Comparison of ENCODE assay signal across 15 cellular contexts in the genomic region with DNA sequence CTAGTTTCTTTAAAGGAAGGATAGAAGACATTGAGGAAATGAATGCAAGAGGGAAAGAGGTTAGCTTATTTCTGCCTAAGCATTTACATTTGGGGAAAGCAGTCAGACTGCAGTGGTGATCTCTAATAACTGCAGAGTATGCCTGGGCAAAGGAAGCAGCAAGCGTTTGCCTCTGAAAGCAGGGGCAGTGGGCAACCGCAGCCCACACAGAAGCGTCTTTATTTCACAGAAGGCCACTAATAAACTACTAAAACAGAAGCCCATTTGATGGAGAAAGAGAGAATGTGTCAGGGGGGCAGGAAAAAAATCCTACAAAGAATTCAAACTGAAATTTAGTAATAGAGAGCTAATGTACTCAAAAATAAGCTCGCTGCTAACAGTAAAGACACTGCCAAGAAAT. TPM values are rescaled to one million over a fixed set of nuclear protein-coding genes. Genes with fewer than 3 reads are reported as not detected.
A peak's percentile ranks its signal among the peaks of the same experiment; 100 is the strongest.
DNase-seq lines count a peak whose midpoint lies in the region; TF ChIP-seq lines count a peak whose summit lies in the region.
"Had no signal": no experiment of that assay in that cellular context is flagged by ENCODE, and none has a peak within 500 bp of the region (broad histone marks: within the 10 kb centered on the region; RNA-seq: fewer than 3 reads in every experiment).

No MANE protein-coding gene starts in this region.

- H3K79me2 ChIP-seq in OCI-LY3 (ENCODE audit: low read length), result no peaks in the 10 kb centered on the region
- no peaks in the 10 kb centered on the region for H3K79me2 ChIP-seq in mammary epithelial cell (ENCODE audit: insufficient read depth, low read length)

- H4K20me1 ChIP-seq in OCI-LY3 (ENCODE audit: insufficient read depth, low read length) (no peaks in the 10 kb centered on the region), mammary epithelial cell (ENCODE audit: insufficient read depth, low read length) (no peaks in the 10 kb centered on the region)

- dilution Hi-C loops in mammary epithelial cell (cut with HindIII; ENCODE audit: low sequenced_read_pairs), result no loop called here

- TF ChIP-seq CTCF in OCI-LY3 (IDR thresholded peaks at IDR 0.05; ENCODE audit: low read depth, low read length), result no peak
- no peak for TF ChIP-seq CTCF in mammary epithelial cell (conservative IDR thresholded peaks at IDR 0.05 in 1 of 2, IDR thresholded peaks at IDR 0.05 in 1 of 2; ENCODE audit: extremely low read depth in 1 of 2, insufficient read depth in 1 of 2, low read depth in 1 of 2, low read length in 2 of 2)

- intact Hi-C loops in mammary epithelial cell (cut with micrococcal nuclease), result no loop called here

- in situ Hi-C loops in mammary epithelial cell (cut with MboI; ENCODE audit: low sequenced_read_pairs in 2 of 2), result no loop called here

- H3K9me3 ChIP-seq in OCI-LY3 (ENCODE audit: insufficient read depth, low read length), result no peaks in the 10 kb centered on the region
- peaks cover 9% of the 10 kb centered on the region for H3K9me3 ChIP-seq in mammary epithelial cell (replicated peaks; ENCODE audit: insufficient read depth, low read length)
- H3K9me3 ChIP-seq: Caco-2 had no signal

- no peak overlapping the region for H3K27ac ChIP-seq in OCI-LY3 (ENCODE audit: low read length)
- H3K27ac ChIP-seq in mammary epithelial cell (ENCODE audit: insufficient read depth, low read depth, low read length), result no peak overlapping the region

- H3K27me3 ChIP-seq in OCI-LY3 (ENCODE audit: low read depth, low read length), result no peaks in the 10 kb centered on the region
- no peaks in the 10 kb centered on the region for H3K27me3 ChIP-seq in mammary epithelial cell (ENCODE audit: insufficient read depth, low read length)

- H3K36me3 ChIP-seq in OCI-LY3 (replicated peaks; ENCODE audit: low read depth, low read length), result no peaks in the 10 kb centered on the region
- H3K36me3 ChIP-seq in mammary epithelial cell (ENCODE audit: insufficient read depth, low read length), result no peaks in the 10 kb centered on the region

- H2AFZ ChIP-seq in OCI-LY3 (ENCODE audit: low read depth, low read length) (0 out of 2 replicates have a peak overlapping the region, but pooled peaks have one; percentile 21), mammary epithelial cell (ENCODE audit: low read depth, low read length) (no peak overlapping the region)

- DNase-seq in foreskin melanocyte (peak; percentile 86), pons (ENCODE audit: low spot score) (peak; percentile 46), NCI-H345 (lab: John Stamatoyannopoulos, UW) (no peak), DMS 273 (lab: John Stamatoyannopoulos, UW; ENCODE audit: unreplicated experiment) (no peak), mammary epithelial cell (no peak), AML-193 (lab: John Stamatoyannopoulos, UW) (no peak)
- DNase-seq: Caco-2; CD8-positive, alpha-beta T cell; DMS53; GF-D8; HCEC 1CT; HFFc6 had no signal

- H3K4me1 ChIP-seq in OCI-LY3 (ENCODE audit: low read length), result no peaks in the 10 kb centered on the region
- H3K4me1 ChIP-seq in mammary epithelial cell (ENCODE audit: insufficient read depth, low read length), result no peaks in the 10 kb centered on the region
- H3K4me1 ChIP-seq: Caco-2 had no signal

- 46% methylated on average over 4 of the region's 4 CpGs for WGBS in mammary epithelial cell (ENCODE audit: low coverage, missing lambda C conversion rate)

- CTCF ChIA-PET in mammary epithelial cell (lab: Charles Lee; ENCODE audit: low non-redundant PET), result no interaction called here

- H3K4me3 ChIP-seq in OCI-LY3 (ENCODE audit: low read length), result no peak overlapping the region
- no peak overlapping the region for H3K4me3 ChIP-seq in mammary epithelial cell (replicated peaks in 1 of 3; ENCODE audit: insufficient read depth in 1 of 3, low read depth in 2 of 3, low read length in 3 of 3)

- H3K4me2 ChIP-seq in OCI-LY3 (ENCODE audit: low read length), result no peak overlapping the region
- no peak overlapping the region for H3K4me2 ChIP-seq in mammary epithelial cell (ENCODE audit: insufficient read depth, low read depth, low read length)

- BruUV-seq in mammary epithelial cell (replicated peaks; lab: Mats Ljungman, UMichigan), result no TSS peak

- H3K9ac ChIP-seq in OCI-LY3 (ENCODE audit: low read length) (no peak overlapping the region), mammary epithelial cell (ENCODE audit: insufficient read depth, low read length) (no peak overlapping the region)

RNA-seq across cellular contexts. Expression of gene LRRTM4, which starts 53.1 kb away (rescaled TPM):
- total RNA-seq in mammary epithelial cell, result not detected
- not detected for polyA plus RNA-seq in mammary epithelial cell
- not detected for polyA minus RNA-seq in mammary epithelial cell
- total RNA-seq: CD8-positive, alpha-beta T cell; HFFc6 had no signal
- polyA plus RNA-seq: BJ, CD14-positive monocyte had no signal

Comparison
In these comparisons a context has a peak if more than half of its experiments do, and no peak if none do; other contexts are left out.
1. DNase-seq: peak in foreskin melanocyte (single experiment) and pons (single experiment); none in NCI-H345 (single experiment), DMS 273 (single experiment), mammary epithelial cell (single experiment) and AML-193 (0 of 2).